In genomic region chr19:13017306-13018036, GRCh38 we compare ENCODE assay signal across 12 cellular contexts. TPM values are rescaled to one million over a fixed set of nuclear protein-coding genes. Genes with fewer than 3 reads are reported as not detected.
DNase-seq lines count a peak whose midpoint lies in the region; ATAC-seq and TF ChIP-seq lines count a peak whose summit lies in the region.
"Had no signal": no experiment of that assay in that cellular context is flagged by ENCODE, and none has a peak within 500 bp of the region (broad histone marks: within the 10 kb centered on the region; RNA-seq: fewer than 3 reads in every experiment).

No MANE protein-coding gene starts in this region.

- no peaks in the 10 kb centered on the region for H4K20me1 ChIP-seq in OCI-LY3 (ENCODE audit: insufficient read depth, low read length)

- H3K4me3 ChIP-seq in OCI-LY3 (ENCODE audit: low read length) (peak overlapping the region; percentile 72), dorsolateral prefrontal cortex (peak overlapping the region; percentile 7 to 73 (median 39)), mucosa of stomach (ENCODE audit: low read length) (no peak overlapping the region), transverse colon (peak overlapping the region in 1 of 4 donors; percentile 27)

- H3K36me3 ChIP-seq in OCI-LY3 (replicated peaks; ENCODE audit: low read depth, low read length) (no peaks in the 10 kb centered on the region), mucosa of stomach (ENCODE audit: control insufficient read depth, insufficient read depth, low read length) (no peaks in the 10 kb centered on the region), transverse colon (no peaks in the 10 kb centered on the region)

- intact Hi-C loops in dorsolateral prefrontal cortex (cut with DNase I), result no loop called here
- intact Hi-C loops in transverse colon (cut with DNase I; ENCODE audit: low total_unique reads), result loop anchor here (10.0 kb wide), 1 partner anchor 47 kb away; no protein-coding TSS in a partner anchor

- H2AFZ ChIP-seq in OCI-LY3 (ENCODE audit: low read depth, low read length), result no peak overlapping the region

- H3K9ac ChIP-seq in OCI-LY3 (ENCODE audit: low read length) (peak overlapping the region; percentile 47; the same call in 1 of the 2 replicates), mucosa of stomach (ENCODE audit: low read length) (peak overlapping the region; percentile 11)

- peaks cover 27% of the 10 kb centered on the region for H3K4me1 ChIP-seq in OCI-LY3 (ENCODE audit: low read length)
- H3K4me1 ChIP-seq in mucosa of stomach (ENCODE audit: control insufficient read depth, insufficient read depth, low read length), result peaks cover 80% of the 10 kb centered on the region
- peaks cover 50 to 100% (median 84%) of the 10 kb centered on the region in 4 donors for H3K4me1 ChIP-seq in transverse colon

- H3K27ac ChIP-seq in OCI-LY3 (ENCODE audit: low read length) (no peak overlapping the region), dorsolateral prefrontal cortex (peak overlapping the region; percentile 90 to 100 (median 99)), transverse colon (peak overlapping the region; percentile 87 to 91 (median 90))

- H3K4me2 ChIP-seq in OCI-LY3 (ENCODE audit: low read length), result peak overlapping the region; percentile 63

- H3K27me3 ChIP-seq in OCI-LY3 (ENCODE audit: low read depth, low read length) (peaks cover 10% of the 10 kb centered on the region), dorsolateral prefrontal cortex (no peaks in the 10 kb centered on the region), mucosa of stomach (ENCODE audit: control insufficient read depth, insufficient read depth, low read length) (no peaks in the 10 kb centered on the region), transverse colon (peaks cover 5% of the 10 kb centered on the region)

- TF ChIP-seq EP300 in transverse colon (IDR thresholded peaks at IDR 0.05; ENCODE audit: low read depth), result no peak

- TF ChIP-seq CTCF in OCI-LY3 (IDR thresholded peaks at IDR 0.05; ENCODE audit: low read depth, low read length) (no peak), dorsolateral prefrontal cortex (IDR thresholded peaks at IDR 0.05 in 54 of 56, conservative IDR thresholded peaks at IDR 0.05 in 2 of 56; ENCODE audit: low read depth in 1 of 56, partially characterized antibody in 56 of 56) (no peak), transverse colon (IDR thresholded peaks at IDR 0.05) (no peak)

- no peak for TF ChIP-seq POLR2A in transverse colon (IDR thresholded peaks at IDR 0.05)

- 63 to 76% methylated on average over 5 to 14 of the region's 14 CpGs for WGBS in transverse colon (ENCODE audit: low coverage in 1 of 2), 2 donors

- H3K9me3 ChIP-seq in OCI-LY3 (ENCODE audit: insufficient read depth, low read length), result no peaks in the 10 kb centered on the region
- no peaks in the 10 kb centered on the region for H3K9me3 ChIP-seq in mucosa of stomach (ENCODE audit: control insufficient read depth, low read length)
- H3K9me3 ChIP-seq in transverse colon, result no peaks in the 10 kb centered on the region

- DNase-seq in dorsolateral prefrontal cortex (no peak), transverse colon (no peak), NCI-H526 treated with DMSO at 0.1 percent for 48 hours (lab: John Stamatoyannopoulos, UW) (no peak)
- no peak for DNase-seq in stimulated activated CD4-positive, alpha-beta T cell treated with anti-CD3 and anti-CD28 coated beads, Interleukin-12 subunit alpha, Interleukin-12 subunit beta, amount 100 ng/mL, for 4 hours
- DNase-seq: activated T-cell treated with anti-CD3 and anti-CD28 coated beads, Interleukin-2, amount 50 U/mL, for 4 hours; DMS53; naive B cell; NCI-H1930 had no signal

- no peaks in the 10 kb centered on the region for H3K79me2 ChIP-seq in OCI-LY3 (ENCODE audit: low read length)

- no peak for ATAC-seq in GM18907 (IDR thresholded peaks at IDR 0.05; ENCODE audit: unreplicated experiment)
- ATAC-seq: activated T-cell treated with anti-CD3 and anti-CD28 coated beads, Interleukin-2, amount 50 U/mL, for 4 hours; stimulated activated effector memory CD8-positive, alpha-beta T cell treated with anti-CD3 and anti-CD28 coated beads, Interleukin-12 subunit alpha, Interleukin-12 subunit beta, amount 100 ng/mL, for 72 hours had no signal

- in situ Hi-C loops in transverse colon (cut with MboI; ENCODE audit: low pct_ligation_motif_present in 1 of 4, low pct_unique_long_range_greater_than_20kb in 1 of 4, low sequenced_read_pairs in 3 of 4), result no loop called here

RNA-seq across cellular contexts. Expression of gene NFIX, which starts 22.2 kb away (rescaled TPM):
- total RNA-seq in dorsolateral prefrontal cortex, result 100 to 1,000 TPM; 219 to 402 (median 309) TPM
- total RNA-seq in transverse colon, result 10 to 100 TPM; 25.4 to 53.1 (median 29.3) TPM

RNA-seq across cellular contexts. Expression of gene DAND5, which starts 48.1 kb away (rescaled TPM):
- total RNA-seq in dorsolateral prefrontal cortex (1 to 10 TPM in 1 of 120 experiments, under 1 TPM in 49, not detected in 70; 0.14 to 1.1 (median 0.35) TPM), transverse colon (under 1 TPM in 2 of 4 donors, not detected in 2; 0.27 to 0.32 TPM)
- total RNA-seq: activated T-cell treated with anti-CD3 and anti-CD28 coated beads, Interleukin-2, amount 50 U/mL, for 4 hours had no signal

Comparison
In these comparisons a context has a peak if more than half of its experiments do, and no peak if none do; other contexts are left out.
1. RNA of gene NFIX, which starts 22.2 kb away (total RNA-seq): 219 to 402 TPM in dorsolateral prefrontal cortex; 25.4 to 53.1 TPM in transverse colon; every median in the first group is over 4 times any median in the second.